Comparison of ENCODE assay signal across 8 cellular contexts in genomic region chr22:46748948-46749681, GRCh38. TPM values are rescaled to one million over a fixed set of nuclear protein-coding genes. Genes with fewer than 3 reads are reported as not detected.
DNase-seq lines count a peak whose midpoint lies in the region; ATAC-seq and FAIRE-seq lines count a peak whose summit lies in the region.

No MANE protein-coding gene starts in this region.

- H3K27me3 ChIP-seq in MG63 = no peaks in the 10 kb centered on the region

- peaks cover 19 to 24% of the 10 kb centered on the region in 2 donors for H3K27me3 Mint-ChIP-seq in stimulated activated naive B cell treated with anti-CD40 and anti-IgM and Interleukin-4, amounts not matched to agents 10 μg/mL and 1 μg/mL and 100 μg/mL, for 72 hours

- H3K27ac Mint-ChIP-seq in stimulated activated naive B cell treated with anti-CD40 and anti-IgM and Interleukin-4, amounts not matched to agents 10 μg/mL and 1 μg/mL and 100 μg/mL, for 72 hours = no peak overlapping the region

- peak overlapping the region in 1 of 2 donors; percentile 5 for H3K4me3 Mint-ChIP-seq in stimulated activated naive B cell treated with anti-CD40 and anti-IgM and Interleukin-4, amounts not matched to agents 10 μg/mL and 1 μg/mL and 100 μg/mL, for 72 hours

- H3K36me3 Mint-ChIP-seq in stimulated activated naive B cell treated with anti-CD40 and anti-IgM and Interleukin-4, amounts not matched to agents 10 μg/mL and 1 μg/mL and 100 μg/mL, for 72 hours = no peaks in the 10 kb centered on the region

- H3K4me1 Mint-ChIP-seq in stimulated activated naive B cell treated with anti-CD40 and anti-IgM and Interleukin-4, amounts not matched to agents 10 μg/mL and 1 μg/mL and 100 μg/mL, for 72 hours = peaks cover 29 to 38% of the 10 kb centered on the region in 2 donors

- H3K9me3 Mint-ChIP-seq in stimulated activated naive B cell treated with anti-CD40 and anti-IgM and Interleukin-4, amounts not matched to agents 10 μg/mL and 1 μg/mL and 100 μg/mL, for 72 hours = no peaks in the 10 kb centered on the region

- ATAC-seq in stimulated activated naive B cell treated with anti-CD40 and anti-IgM and Interleukin-4, amounts not matched to agents 10 μg/mL and 1 μg/mL and 100 μg/mL, for 72 hours (replicated peaks) = peak; percentile 22 to 39
- ATAC-seq in HG02970 (IDR thresholded peaks at IDR 0.05; ENCODE audit: low FRiP score, unreplicated experiment) (no peak), GM18858 (IDR thresholded peaks at IDR 0.05; ENCODE audit: unreplicated experiment) (no peak), left lobe of liver (no peak)

- no peak overlapping the region for H3K4me3 ChIP-seq in MG63

- FAIRE-seq in frontal cortex (lab: Jason Lieb, UNC) = no peak

- no peaks in the 10 kb centered on the region for H3K36me3 ChIP-seq in MG63

- no peaks in the 10 kb centered on the region for H3K9me3 ChIP-seq in MG63

- peak; percentile 61 for DNase-seq in MG63
- DNase-seq in activated T-cell treated with anti-CD3 and anti-CD28 coated beads, Interleukin-2, amount 50 U/mL, for 1 hour = peak; percentile 69
- peak; percentile 20 for DNase-seq in glomerular visceral epithelial cell (ENCODE audit: extremely low spot score)
- DNase-seq in stimulated activated naive B cell treated with anti-CD40 and anti-IgM and Interleukin-4, amounts not matched to agents 10 μg/mL and 1 μg/mL and 100 μg/mL, for 72 hours = no peak
- no peak for DNase-seq in frontal cortex (ENCODE audit: low spot score in 2 of 2)
- DNase-seq in left lobe of liver (ENCODE audit: low spot score) = no peak

RNA-seq across cellular contexts. Expression of gene CERK, which starts 11.1 kb away (rescaled TPM):
- total RNA-seq in MG63 (2014; rRNA removed; shearing (Covaris generic); ENCODE audit: low replicate concordance) = 23.6 and 30.1 TPM in 2 replicates
- 35.1 TPM for total RNA-seq in frontal cortex
- 22.0 TPM for total RNA-seq in left lobe of liver

RNA-seq across cellular contexts. Expression of gene TBC1D22A, which starts 13.3 kb away (rescaled TPM):
- 14.5 and 18.2 TPM in 2 replicates for total RNA-seq in MG63 (2014; rRNA removed; shearing (Covaris generic); ENCODE audit: low replicate concordance)
- total RNA-seq in frontal cortex (5.3 TPM), left lobe of liver (12.4 TPM)

Comparison
In these comparisons a context has a peak if more than half of its experiments do, and no peak if none do; other contexts are left out.
1. DNase-seq: peak in MG63 (single experiment), activated T-cell treated with anti-CD3 and anti-CD28 coated beads, Interleukin-2, amount 50 U/mL, for 1 hour (single experiment) and glomerular visceral epithelial cell (single experiment); none in stimulated activated naive B cell treated with anti-CD40 and anti-IgM and Interleukin-4, amounts not matched to agents 10 μg/mL and 1 μg/mL and 100 μg/mL, for 72 hours (single experiment), frontal cortex (0 of 2) and left lobe of liver (single experiment).
2. ATAC-seq: peak in stimulated activated naive B cell treated with anti-CD40 and anti-IgM and Interleukin-4, amounts not matched to agents 10 μg/mL and 1 μg/mL and 100 μg/mL, for 72 hours (2 of 2); none in HG02970 (single experiment), GM18858 (single experiment) and left lobe of liver (single experiment).